In genomic region chrX:40299502-40300118, GRCh38 we compare ENCODE assay signal across 15 cellular contexts.
A peak's percentile ranks its signal among the peaks of the same experiment; 100 is the strongest.
DNase-seq lines count a peak whose midpoint lies in the region; ATAC-seq and TF ChIP-seq lines count a peak whose summit lies in the region.
"Had no signal": no experiment of that assay in that cellular context is flagged by ENCODE, and none has a peak within 500 bp of the region (broad histone marks: within the 10 kb centered on the region; RNA-seq: fewer than 3 reads in every experiment).

No MANE protein-coding gene starts in this region.

- H3K4me3 ChIP-seq in trophoblast cell (ENCODE audit: low read depth, low read length) (no peak overlapping the region), SK-N-SH (ENCODE audit: low read depth in 2 of 2, low read length in 1 of 2) (no peak overlapping the region)
- H3K4me3 ChIP-seq: right atrium auricular region had no signal

- no peak overlapping the region for H3K18ac ChIP-seq in trophoblast cell (ENCODE audit: low read length)

- peaks cover 16 to 34% of the 10 kb centered on the region in 2 experiments for H3K4me1 ChIP-seq in trophoblast cell (ENCODE audit: control insufficient read depth in 1 of 2, insufficient read depth in 2 of 2, low read length in 2 of 2)
- H3K4me1 ChIP-seq in SK-N-SH (ENCODE audit: control insufficient read depth in 1 of 2, insufficient read depth in 2 of 2, low read depth in 1 of 2, low read length in 1 of 2), result no peaks in the 10 kb centered on the region; a peak in 1 of 4 replicates
- H3K4me1 ChIP-seq: right atrium auricular region had no signal

- H3K27ac ChIP-seq in trophoblast cell (ENCODE audit: low read depth, low read length), result peak overlapping the region; percentile 20
- H3K27ac ChIP-seq in SK-N-SH (ENCODE audit: low read depth in 2 of 2, low read length in 1 of 2), result no peak overlapping the region
- H3K27ac ChIP-seq: right atrium auricular region had no signal

- H3K79me2 ChIP-seq in trophoblast cell (ENCODE audit: control insufficient read depth, insufficient read depth, low read length, poor library complexity) (no peaks in the 10 kb centered on the region), SK-N-SH (ENCODE audit: insufficient read depth) (no peaks in the 10 kb centered on the region)

- peaks cover 9% of the 10 kb centered on the region for H3K27me3 Mint-ChIP-seq in activated naive CD4-positive, alpha-beta T cell treated with anti-CD3 and anti-CD28 coated beads, Interleukin-2, amount 10 ng/mL, durations not matched to agents 7 days and 5 days
- H3K27me3 Mint-ChIP-seq in activated B cell treated with CpG ODN at 0.5 μM for 24 hours, result no peaks in the 10 kb centered on the region

- H3F3A ChIP-seq in SK-N-SH (replicated peaks; ENCODE audit: insufficient read depth), result no peaks in the 10 kb centered on the region

- H3K4ac ChIP-seq in trophoblast cell (ENCODE audit: low read depth, low read length), result peak overlapping the region; percentile 37

- POLR2A ChIA-PET in activated B cell treated with CpG ODN at 0.5 μM for 24 hours (lab: Charles Lee) (interaction anchor here (0.6 to 2.0 kb wide), 5 partner anchors 123 to 203 kb away, joined by 3 to 18 read pairs (median 4); no protein-coding TSS in a partner anchor), SK-N-SH (lab: Yijun Ruan, JAX) (no interaction called here)

- peak overlapping the region; percentile 59 for H3K14ac ChIP-seq in trophoblast cell (ENCODE audit: low read length)

- in situ Hi-C loops in GM13977 (cut with MboI; ENCODE audit: low pct_unique_long_range_greater_than_20kb, low sequenced_read_pairs, unreplicated experiment), result no loop called here

- no peaks in the 10 kb centered on the region for H3K9me3 ChIP-seq in trophoblast cell (ENCODE audit: insufficient read depth, low read depth, low read length)
- no peaks in the 10 kb centered on the region for H3K9me3 ChIP-seq in SK-N-SH
- H3K9me3 ChIP-seq: right atrium auricular region had no signal

- TF ChIP-seq CTCF in GM13977 (IDR thresholded peaks at IDR 0.05; ENCODE audit: extremely low read depth, insufficient read depth, missing control alignments), result no peak
- no peak for TF ChIP-seq CTCF in activated B cell treated with CpG ODN at 0.5 μM for 24 hours (IDR thresholded peaks at IDR 0.05)
- no peak for TF ChIP-seq CTCF in SK-N-SH (IDR thresholded peaks at IDR 0.05)

- WGBS in trophoblast cell (ENCODE audit: extremely low coverage, insufficient coverage, insufficient read length), result no CpG with 5 or more reads among the region's 12 CpGs
- 51% methylated on average over 12 of the region's 12 CpGs for WGBS in SK-N-SH (ENCODE audit: low lambda C conversion rate)

- H3K36me3 Mint-ChIP-seq in activated naive CD4-positive, alpha-beta T cell treated with anti-CD3 and anti-CD28 coated beads, Interleukin-2, amount 50 U/mL, for 72 hours, result no peaks in the 10 kb centered on the region
- H3K36me3 Mint-ChIP-seq in activated naive CD4-positive, alpha-beta T cell treated with anti-CD3 and anti-CD28 coated beads, Interleukin-2, amount 10 ng/mL, durations not matched to agents 7 days and 5 days, result no peaks in the 10 kb centered on the region
- H3K36me3 Mint-ChIP-seq in activated B cell treated with CpG ODN at 0.5 μM for 24 hours (ENCODE audit: low read depth), result no peaks in the 10 kb centered on the region
- H3K36me3 Mint-ChIP-seq: natural killer cell had no signal

- H3K27ac Mint-ChIP-seq in activated naive CD4-positive, alpha-beta T cell treated with anti-CD3 and anti-CD28 coated beads, Interleukin-2, amount 50 U/mL, for 72 hours, result no peak overlapping the region
- no peak overlapping the region for H3K27ac Mint-ChIP-seq in activated naive CD4-positive, alpha-beta T cell treated with anti-CD3 and anti-CD28 coated beads, Interleukin-2, amount 10 ng/mL, durations not matched to agents 7 days and 5 days
- H3K27ac Mint-ChIP-seq in activated B cell treated with CpG ODN at 0.5 μM for 24 hours, result peak overlapping the region; percentile 63
- H3K27ac Mint-ChIP-seq: natural killer cell had no signal

- H3K4me2 ChIP-seq in trophoblast cell (ENCODE audit: low read length), result no peak overlapping the region
- no peak overlapping the region for H3K4me2 ChIP-seq in SK-N-SH

- CTCF ChIA-PET in activated naive CD4-positive, alpha-beta T cell treated with anti-CD3 and anti-CD28 coated beads, Interleukin-2, amount 10 ng/mL, durations not matched to agents 7 days and 5 days (lab: Charles Lee), result no interaction called here
- CTCF ChIA-PET in activated B cell treated with CpG ODN at 0.5 μM for 24 hours (lab: Charles Lee), result no interaction called here
- CTCF ChIA-PET in SK-N-SH (lab: Yijun Ruan, JAX), result interaction anchor here (0.6 to 1.9 kb wide), 2 partner anchors 15 to 150 kb away, joined by 3 to 4 read pairs; no protein-coding TSS in a partner anchor

- no peak for TF ChIP-seq EP300 in SK-N-SH (IDR thresholded peaks at IDR 0.05; ENCODE audit: borderline replicate concordance in 1 of 2, low read depth in 1 of 2, low read length in 1 of 2)

- H3K23ac ChIP-seq in trophoblast cell (ENCODE audit: low read length), result no peak overlapping the region

- H2BK5ac ChIP-seq in trophoblast cell (ENCODE audit: low read depth, low read length, poor library complexity), result peak overlapping the region; percentile 76

- peak overlapping the region; percentile 94 for H4K91ac ChIP-seq in trophoblast cell (ENCODE audit: low read depth, low read length)

- TF ChIP-seq RAD21 in SK-N-SH (IDR thresholded peaks at IDR 0.05; ENCODE audit: low read length), result no peak

- no peak overlapping the region for H4K12ac ChIP-seq in trophoblast cell (ENCODE audit: low read depth, low read length)

- peaks cover 21% of the 10 kb centered on the region for H3K79me1 ChIP-seq in trophoblast cell (ENCODE audit: low read length)

- H3K36me3 ChIP-seq in trophoblast cell (ENCODE audit: control insufficient read depth in 1 of 2, insufficient read depth in 2 of 2, low read length in 2 of 2) (no peaks in the 10 kb centered on the region), SK-N-SH (replicated peaks in 1 of 2; ENCODE audit: control insufficient read depth in 1 of 2, insufficient read depth in 2 of 2, low read length in 1 of 2) (no peaks in the 10 kb centered on the region)
- H3K36me3 ChIP-seq: right atrium auricular region had no signal

- H3K9ac ChIP-seq in trophoblast cell (ENCODE audit: low read length) (no peak overlapping the region), SK-N-SH (no peak overlapping the region)

- H3K27me3 ChIP-seq in trophoblast cell (ENCODE audit: insufficient read depth, low read length), result no peaks in the 10 kb centered on the region
- H3K27me3 ChIP-seq in SK-N-SH (ENCODE audit: insufficient read depth), result peaks cover 42% of the 10 kb centered on the region; the same call in 1 of the 2 replicates
- H3K27me3 ChIP-seq: right atrium auricular region had no signal

- DNase-seq in activated naive CD4-positive, alpha-beta T cell treated with anti-CD3 and anti-CD28 coated beads, Interleukin-2, amount 50 U/mL, for 72 hours (ENCODE audit: low spot score in 2 of 2), result no peak
- DNase-seq in activated naive CD4-positive, alpha-beta T cell treated with anti-CD3 and anti-CD28 coated beads, Interleukin-2, amount 10 ng/mL, durations not matched to agents 7 days and 5 days, result no peak
- DNase-seq in GM13977 (ENCODE audit: low spot score) (peak; percentile 39), activated B cell treated with CpG ODN at 0.5 μM for 24 hours (no peak), trophoblast cell (no peak), NCI-H2029 (lab: John Stamatoyannopoulos, UW) (no peak), SK-N-SH (no peak)
- DNase-seq: activated naive CD4-positive, alpha-beta T cell treated with anti-CD3 and anti-CD28 coated beads, Interleukin-2, amount 50 U/mL, for 16 hours; left ventricle myocardium superior; natural killer cell; NCI-H2171; SHP77; T-helper 9 cell had no signal

- peak overlapping the region; percentile 82 for H2BK12ac ChIP-seq in trophoblast cell (ENCODE audit: low read length)

- peaks cover 0 to 4% of the 10 kb centered on the region in 2 donors for H3K9me3 Mint-ChIP-seq in activated naive CD4-positive, alpha-beta T cell treated with anti-CD3 and anti-CD28 coated beads, Interleukin-2, amount 50 U/mL, for 72 hours
- no peaks in the 10 kb centered on the region for H3K9me3 Mint-ChIP-seq in activated naive CD4-positive, alpha-beta T cell treated with anti-CD3 and anti-CD28 coated beads, Interleukin-2, amount 10 ng/mL, durations not matched to agents 7 days and 5 days
- no peaks in the 10 kb centered on the region for H3K9me3 Mint-ChIP-seq in activated B cell treated with CpG ODN at 0.5 μM for 24 hours
- H3K9me3 Mint-ChIP-seq: natural killer cell had no signal

- H4K8ac ChIP-seq in trophoblast cell (ENCODE audit: low read depth, low read length), result no peak overlapping the region

- H3K4me1 Mint-ChIP-seq in activated naive CD4-positive, alpha-beta T cell treated with anti-CD3 and anti-CD28 coated beads, Interleukin-2, amount 10 ng/mL, durations not matched to agents 7 days and 5 days, result peaks cover 3% of the 10 kb centered on the region
- peaks cover 35% of the 10 kb centered on the region for H3K4me1 Mint-ChIP-seq in activated B cell treated with CpG ODN at 0.5 μM for 24 hours

- H2AFZ ChIP-seq in trophoblast cell (ENCODE audit: insufficient read depth, low read length, poor library complexity) (no peak overlapping the region), SK-N-SH (ENCODE audit: low read depth) (no peak overlapping the region)

- H3K4me3 Mint-ChIP-seq in activated naive CD4-positive, alpha-beta T cell treated with anti-CD3 and anti-CD28 coated beads, Interleukin-2, amount 10 ng/mL, durations not matched to agents 7 days and 5 days, result no peak overlapping the region
- no peak overlapping the region for H3K4me3 Mint-ChIP-seq in activated B cell treated with CpG ODN at 0.5 μM for 24 hours
- H3K4me3 Mint-ChIP-seq: natural killer cell had no signal

- H3K9me2 ChIP-seq in SK-N-SH, result no peaks in the 10 kb centered on the region

- H2BK120ac ChIP-seq in trophoblast cell (ENCODE audit: insufficient read depth, low read length, poor library complexity), result peak overlapping the region; percentile 82

- intact Hi-C loops in activated B cell treated with CpG ODN at 0.5 μM for 24 hours (cut with micrococcal nuclease), result loop anchor here (2.0 kb wide), 1 partner anchor 131 kb away; no protein-coding TSS in a partner anchor

- ATAC-seq in activated naive CD4-positive, alpha-beta T cell treated with anti-CD3 and anti-CD28 coated beads, Interleukin-2, amount 50 U/mL, for 72 hours, result peak; percentile 48 to 61
- ATAC-seq in activated B cell treated with CpG ODN at 0.5 μM for 24 hours (ENCODE audit: low read depth) (peak; percentile 67), HG03457 (IDR thresholded peaks at IDR 0.05; ENCODE audit: unreplicated experiment) (no peak)
- ATAC-seq: left ventricle myocardium superior had no signal

- H2AK5ac ChIP-seq in trophoblast cell (ENCODE audit: low read length), result peak overlapping the region; percentile 90

- no peaks in the 10 kb centered on the region for H4K20me1 ChIP-seq in SK-N-SH (ENCODE audit: insufficient read depth)

TF ChIP-seq in SK-N-SH, 30 proteins besides CTCF, POLR2A, EP300 and RAD21 (continues in another document):
- TF ChIP-seq POLR2AphosphoS5 (IDR thresholded peaks at IDR 0.05; ENCODE audit: low read depth, low read length) (no peak), RCOR1 (IDR thresholded peaks at IDR 0.05; ENCODE audit: low read length) (no peak), JUND (IDR thresholded peaks at IDR 0.05) (no peak), FOSL2 (IDR thresholded peaks at IDR 0.05; ENCODE audit: borderline replicate concordance, low read depth) (no peak), FOXJ3 (CRISPR knock-in tag; IDR thresholded peaks at IDR 0.05) (no peak)
